19 cellular contexts compared by ENCODE assay signal in genomic region chr2:16125614-16126125, GRCh38.
"Had no signal": no experiment of that assay in that cellular context is flagged by ENCODE, and none has a peak within 500 bp of the region (broad histone marks: within the 10 kb centered on the region; RNA-seq: fewer than 3 reads in every experiment).

No MANE protein-coding gene starts in this region.

- DNase-seq: activated CD4-positive, alpha-beta memory T cell treated with anti-CD3 and anti-CD28 coated beads, Interleukin-2, amount 10 ng/mL, durations not matched to agents 7 days and 5 days; activated CD4-positive, alpha-beta T cell treated with anti-CD3 and anti-CD28 coated beads for 4 hours; activated naive CD4-positive, alpha-beta T cell; activated naive CD8-positive, alpha-beta T cell treated with anti-CD3 and anti-CD28 coated beads, Interleukin-2, amount 10 ng/mL, durations not matched to agents 7 days and 5 days; activated T-cell treated with anti-CD3 and anti-CD28 coated beads, Interleukin-2, amount 50 U/mL, for 1 hour; body of pancreas; foreskin melanocyte; hypothalamus; naive B cell; ovary; right lobe of liver; spleen; stimulated activated naive CD4-positive, alpha-beta T cell; substantia nigra; tibial artery had no signal

- H3K4me3 ChIP-seq: body of pancreas, lung, ovary, right lobe of liver, spleen, tibial artery had no signal

- H3K27ac ChIP-seq: body of pancreas, epithelial cell of prostate, ovary, right lobe of liver, spleen, tibial artery had no signal

- H3K36me3 ChIP-seq: ovary, right lobe of liver, spleen, tibial artery had no signal

- FAIRE-seq: keratinocyte, urothelium cell line had no signal

- H3K9me3 ChIP-seq: body of pancreas, ovary, right lobe of liver, tibial artery had no signal

- H3K27me3 ChIP-seq: body of pancreas, ovary, right lobe of liver had no signal

- H3K4me1 ChIP-seq: body of pancreas, right lobe of liver, spleen, tibial artery had no signal
